8 cellular contexts compared by ENCODE assay signal in the genomic region with DNA sequence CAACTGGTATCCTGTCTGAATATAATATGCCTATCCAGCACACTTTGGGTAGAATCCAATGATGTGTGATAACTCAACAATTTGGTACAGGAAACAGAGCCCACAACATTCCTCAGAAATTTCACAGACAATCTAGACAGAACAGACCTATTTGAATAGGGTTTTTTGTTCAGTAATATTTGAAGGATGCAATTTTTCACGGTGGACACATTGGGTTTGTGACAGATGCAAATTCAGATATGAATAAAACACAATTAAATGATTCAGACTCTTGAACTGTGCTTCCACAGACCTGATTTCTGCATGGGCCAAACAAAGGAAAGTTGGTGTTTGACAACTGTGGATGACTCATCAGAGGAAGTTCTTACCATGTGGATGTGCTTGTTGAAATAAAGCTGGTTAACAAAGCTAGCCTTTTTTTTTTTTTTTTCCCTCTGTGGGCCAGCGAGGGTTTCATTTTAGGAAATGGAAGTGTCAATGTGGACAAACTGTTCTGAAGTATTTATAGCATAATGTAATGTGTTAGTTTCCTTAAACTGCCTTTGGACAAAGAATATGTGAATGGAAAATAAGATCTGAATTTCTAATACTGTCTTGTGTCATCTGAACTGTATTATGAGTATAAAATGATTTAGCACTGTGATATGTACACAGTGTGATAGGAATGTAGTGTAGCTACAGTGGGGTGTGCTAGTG. TPM values are rescaled to one million over a fixed set of nuclear protein-coding genes. Genes with fewer than 3 reads are reported as not detected.
DNase-seq lines count a peak whose midpoint lies in the region; ATAC-seq and TF ChIP-seq lines count a peak whose summit lies in the region.

No MANE protein-coding gene starts in this region.

- H3K27ac Mint-ChIP-seq in activated CD8-positive, alpha-beta T cell treated with anti-CD3 and anti-CD28 coated beads for 36 hours: peak overlapping the region; percentile 96

- peak; percentile 17 for ATAC-seq in activated CD8-positive, alpha-beta T cell treated with anti-CD3 and anti-CD28 coated beads for 36 hours
- ATAC-seq in HG03520 (IDR thresholded peaks at IDR 0.05; ENCODE audit: unreplicated experiment) (no peak), GM21619 (IDR thresholded peaks at IDR 0.05; ENCODE audit: unreplicated experiment) (no peak)

- H3K27me3 Mint-ChIP-seq in activated CD8-positive, alpha-beta T cell treated with anti-CD3 and anti-CD28 coated beads for 36 hours: no peaks in the 10 kb centered on the region

- H3K4me1 Mint-ChIP-seq in activated CD8-positive, alpha-beta T cell treated with anti-CD3 and anti-CD28 coated beads for 36 hours (ENCODE audit: low read depth): peaks cover 76% of the 10 kb centered on the region

- peak overlapping the region; percentile 0 for H3K4me3 ChIP-seq in fibroblast of the aortic adventitia (ENCODE audit: low read depth, low read length)

- peaks cover 1% of the 10 kb centered on the region for H3K9me3 Mint-ChIP-seq in activated CD8-positive, alpha-beta T cell treated with anti-CD3 and anti-CD28 coated beads for 36 hours

- peaks cover 28% of the 10 kb centered on the region for H3K36me3 Mint-ChIP-seq in activated CD8-positive, alpha-beta T cell treated with anti-CD3 and anti-CD28 coated beads for 36 hours (ENCODE audit: low read depth)

- peak overlapping the region; percentile 39 for H3K4me3 Mint-ChIP-seq in activated CD8-positive, alpha-beta T cell treated with anti-CD3 and anti-CD28 coated beads for 36 hours

- DNase-seq in NCI-H2029 (lab: John Stamatoyannopoulos, UW) (peak; percentile 37), NCI-H2029 treated with DMSO at 0.1 percent for 48 hours (lab: John Stamatoyannopoulos, UW) (no peak), LoVo (ENCODE audit: low spot score) (peak; percentile 83), fibroblast of the aortic adventitia (ENCODE audit: low read depth) (peak; percentile 94), occipital lobe (lab: John Stamatoyannopoulos, UW) (peak; percentile 33)
- peak; percentile 54 for DNase-seq in activated CD8-positive, alpha-beta T cell treated with anti-CD3 and anti-CD28 coated beads for 36 hours

- TF ChIP-seq CTCF in activated CD8-positive, alpha-beta T cell treated with anti-CD3 and anti-CD28 coated beads for 36 hours (IDR thresholded peaks at IDR 0.05): no peak
- no peak for TF ChIP-seq CTCF in fibroblast of the aortic adventitia (IDR thresholded peaks at IDR 0.05; ENCODE audit: insufficient read depth, low read length)

- POLR2A ChIA-PET in activated CD8-positive, alpha-beta T cell treated with anti-CD3 and anti-CD28 coated beads for 36 hours (lab: Charles Lee): interaction anchor here (1.3 to 3.3 kb wide), 2 partner anchors 12 to 51 kb away, joined by 7 to 17 read pairs; no protein-coding TSS in a partner anchor

- intact Hi-C loops in activated CD8-positive, alpha-beta T cell treated with anti-CD3 and anti-CD28 coated beads for 36 hours (cut with micrococcal nuclease): loop anchor here (2.0 kb wide), 1 partner anchor 51 kb away; no protein-coding TSS in a partner anchor

- CTCF ChIA-PET in activated CD8-positive, alpha-beta T cell treated with anti-CD3 and anti-CD28 coated beads for 36 hours (lab: Charles Lee): interaction anchor here (1.1 to 3.9 kb wide), 5 partner anchors 9 to 96 kb away, joined by 4 to 25 read pairs (median 9); no protein-coding TSS in a partner anchor

RNA-seq across cellular contexts. Expression of gene FAM133B, which starts 43.2 kb away (rescaled TPM):
- total RNA-seq in activated CD8-positive, alpha-beta T cell treated with anti-CD3 and anti-CD28 coated beads for 36 hours: 10 to 100 TPM; 27.9 to 30.3 TPM
- total RNA-seq in fibroblast of the aortic adventitia (ENCODE audit: low replicate concordance) (20.0 and 31.6 TPM in 2 replicates), occipital lobe (32.4 TPM)
